In genomic region chr13:40271931-40272775, GRCh38 we compare ENCODE assay signal across 8 cellular contexts.
DNase-seq lines count a peak whose midpoint lies in the region; ATAC-seq and TF ChIP-seq lines count a peak whose summit lies in the region.

No MANE protein-coding gene starts in this region.

- CTCF ChIA-PET in A673 (lab: Charles Lee) = interaction anchor here (0.6 kb wide), 1 partner anchor 17 kb away, joined by 4 read pairs; no protein-coding TSS in a partner anchor

- TF ChIP-seq POLR2A in adrenal gland (IDR thresholded peaks at IDR 0.05) = no peak

- POLR2A ChIA-PET in A673 (lab: Charles Lee; ENCODE audit: low non-redundant PET) = no interaction called here

- no peak overlapping the region for H3K4me3 ChIP-seq in A673 (ENCODE audit: low read depth, low read length, poor library complexity, severe bottlenecking)
- peak overlapping the region; percentile 49 for H3K4me3 ChIP-seq in Loucy (ENCODE audit: low read length, poor library complexity, severe bottlenecking)
- no peak overlapping the region for H3K4me3 ChIP-seq in adrenal gland

- peaks cover 24% of the 10 kb centered on the region for H3K27me3 ChIP-seq in A673 (replicated peaks; ENCODE audit: insufficient read depth, low read depth, low read length, poor library complexity)
- H3K27me3 ChIP-seq in Loucy (ENCODE audit: insufficient read depth, low read length, poor library complexity, severe bottlenecking) = no peaks in the 10 kb centered on the region
- H3K27me3 ChIP-seq in adrenal gland = no peaks in the 10 kb centered on the region

- H3K9me3 ChIP-seq in A673 (ENCODE audit: low read depth, low read length, poor library complexity, severe bottlenecking) (no peaks in the 10 kb centered on the region), Loucy (ENCODE audit: insufficient read depth, low read depth, low read length) (no peaks in the 10 kb centered on the region), adrenal gland (replicated peaks in 1 of 3) (no peaks in the 10 kb centered on the region)

- H2AFZ ChIP-seq in Loucy (ENCODE audit: low read length) = 0 out of 2 replicates have a peak overlapping the region, but pooled peaks have one; percentile 42

- WGBS in adrenal gland, 4 donors = 42 to 46% (median 45%) methylated on average over 5 of the region's 5 CpGs

- H3K27ac ChIP-seq in A673 (ENCODE audit: low read depth, low read length, poor library complexity, severe bottlenecking) (no peak overlapping the region), adrenal gland (peak overlapping the region in 2 of 5 donors; percentile 48 to 56)

- no peaks in the 10 kb centered on the region for H3K79me2 ChIP-seq in Loucy (ENCODE audit: insufficient read depth, low read length)

- no peak for ATAC-seq in HG02571 (IDR thresholded peaks at IDR 0.05; ENCODE audit: unreplicated experiment)

- no peaks in the 10 kb centered on the region for H3K9me2 ChIP-seq in Loucy (replicated peaks; ENCODE audit: low read depth, low read length)

- intact Hi-C loops in A673 (cut with micrococcal nuclease; ENCODE audit: unreplicated experiment) (no loop called here), adrenal gland (cut with DNase I) (no loop called here)

- H3K9ac ChIP-seq in Loucy (ENCODE audit: low read depth, low read length, poor library complexity, severe bottlenecking) = peak overlapping the region; percentile 69

- DNase-seq in A673 (ENCODE audit: low spot score) (peak; percentile 71), adrenal gland (peak in 6 of 7 donors; percentile 33 to 70 (median 44)), iPS-NIHi11 (ENCODE audit: low spot score) (peak; percentile 48), NOMO-1 (lab: John Stamatoyannopoulos, UW; ENCODE audit: unreplicated experiment in 2 of 2) (no peak), D341Med (ENCODE audit: low spot score) (no peak)
- peak; percentile 41 to 50 for DNase-seq in stimulated activated CD4-positive, alpha-beta T cell treated with anti-CD3 and anti-CD28 coated beads, Interleukin-4, amount 100 ng/mL, for 48 hours (ENCODE audit: low read depth in 2 of 2)

- H4K20me1 ChIP-seq in Loucy (ENCODE audit: insufficient read depth, low read length, poor library complexity, severe bottlenecking) = no peaks in the 10 kb centered on the region

- H3K4me1 ChIP-seq in A673 (ENCODE audit: insufficient read depth, low read length, poor library complexity, severe bottlenecking) (peaks cover 8% of the 10 kb centered on the region), Loucy (ENCODE audit: insufficient read depth, low read length, poor library complexity, severe bottlenecking) (peaks cover 68% of the 10 kb centered on the region), adrenal gland (replicated peaks in 1 of 2) (peaks cover 0 to 11% of the 10 kb centered on the region in 2 donors)

- no peaks in the 10 kb centered on the region for H3K36me3 ChIP-seq in A673 (ENCODE audit: insufficient read depth, low read length, poor library complexity, severe bottlenecking)
- H3K36me3 ChIP-seq in Loucy (ENCODE audit: insufficient read depth, low read length) = no peaks in the 10 kb centered on the region
- no peaks in the 10 kb centered on the region for H3K36me3 ChIP-seq in adrenal gland (replicated peaks in 1 of 2)

- no TSS peak for BruUV-seq in A673 (replicated peaks; lab: Mats Ljungman, UMichigan)

- peaks cover 4% of the 10 kb centered on the region; the same call in 1 of the 2 replicates for H3F3A ChIP-seq in Loucy (ENCODE audit: low read depth)

- TF ChIP-seq CTCF in A673 (conservative IDR thresholded peaks at IDR 0.05; ENCODE audit: low read depth, low read length) (no peak), Loucy (conservative IDR thresholded peaks at IDR 0.05; ENCODE audit: low read length) (no peak), adrenal gland (IDR thresholded peaks at IDR 0.05) (no peak)

- peak overlapping the region; percentile 72 for H3K4me2 ChIP-seq in Loucy (ENCODE audit: low read depth, low read length, poor library complexity, severe bottlenecking)

Comparison
In these comparisons a context has a peak if more than half of its experiments do, and no peak if none do; other contexts are left out.
1. DNase-seq: peak in A673 (single experiment), adrenal gland (6 of 7), iPS-NIHi11 (single experiment) and stimulated activated CD4-positive, alpha-beta T cell treated with anti-CD3 and anti-CD28 coated beads, Interleukin-4, amount 100 ng/mL, for 48 hours (2 of 2); none in NOMO-1 (0 of 2) and D341Med (single experiment).